23 cellular contexts compared by ENCODE assay signal in genomic region chrX:10444204-10444603, GRCh38.
A peak's percentile ranks its signal among the peaks of the same experiment; 100 is the strongest.
DNase-seq lines count a peak whose midpoint lies in the region; ATAC-seq, FAIRE-seq and TF ChIP-seq lines count a peak whose summit lies in the region.
"Had no signal": no experiment of that assay in that cellular context is flagged by ENCODE, and none has a peak within 500 bp of the region (broad histone marks: within the 10 kb centered on the region; RNA-seq: fewer than 3 reads in every experiment).

No MANE protein-coding gene starts in this region.

- TF ChIP-seq EP300 in H1 (IDR thresholded peaks at IDR 0.05; ENCODE audit: borderline replicate concordance in 1 of 2, low read depth in 2 of 2, low read length in 2 of 2): no peak

- no peak overlapping the region for H4K8ac ChIP-seq in H1 (ENCODE audit: extremely low read depth, insufficient read depth, low read length)
- H4K8ac ChIP-seq in mesendoderm (ENCODE audit: low read depth, low read length): no peak overlapping the region

- 77% methylated on average over 2 of the region's 2 CpGs; no CpG with 5 or more reads in 1 of the 2 experiments for WGBS in H1 (ENCODE audit: extremely low coverage in 1 of 2, insufficient coverage in 1 of 2, insufficient read length in 1 of 2, insufficient replicate concordance in 2 of 2, low coverage in 1 of 2, low lambda C conversion rate in 2 of 2, missing lambda C conversion rate in 1 of 2), 2 experiments
- no CpG with 5 or more reads among the region's 2 CpGs for WGBS in mesendoderm (ENCODE audit: extremely low coverage, insufficient coverage, low lambda C conversion rate)

- H4K20me1 ChIP-seq in H1 (replicated peaks in 1 of 2; ENCODE audit: control insufficient read depth in 1 of 2, insufficient read depth in 2 of 2, low read length in 2 of 2): no peaks in the 10 kb centered on the region
- H4K20me1 ChIP-seq: BLaER1 had no signal

- H4K5ac ChIP-seq in H1 (ENCODE audit: insufficient read length, low read depth, low read length) (no peak overlapping the region), mesendoderm (ENCODE audit: low read length) (no peak overlapping the region)

- TF ChIP-seq POLR2A in H1 (IDR thresholded peaks at IDR 0.05; ENCODE audit: control extremely low read depth in 1 of 2, low read depth in 2 of 2, low read length in 2 of 2): no peak

- H3K18ac ChIP-seq in H1 (ENCODE audit: extremely low read depth, low read length): no peak overlapping the region
- no peak overlapping the region for H3K18ac ChIP-seq in mesendoderm (ENCODE audit: low read length)

- H3K4me2 ChIP-seq in H1 (ENCODE audit: insufficient read depth in 1 of 2, low read depth in 2 of 2, low read length in 2 of 2): no peak overlapping the region
- H3K4me2 ChIP-seq in mesendoderm (ENCODE audit: low read length): no peak overlapping the region
- H3K4me2 ChIP-seq: BLaER1 had no signal

- no peak overlapping the region for H3K14ac ChIP-seq in H1 (ENCODE audit: insufficient read length)

- ATAC-seq in HG03342 (IDR thresholded peaks at IDR 0.05; ENCODE audit: unreplicated experiment): no peak
- ATAC-seq: naive thymus-derived CD8-positive, alpha-beta T cell; Panc1 had no signal

- no peak overlapping the region for H3K9ac ChIP-seq in H1 (replicated peaks in 1 of 4; ENCODE audit: extremely low read depth in 1 of 4, low read depth in 3 of 4, low read length in 3 of 4)
- H3K9ac ChIP-seq in mesendoderm (ENCODE audit: low read length): no peak overlapping the region
- H3K9ac ChIP-seq: BLaER1 had no signal

- H2AK5ac ChIP-seq in H1 (ENCODE audit: low read depth, low read length) (no peak overlapping the region), mesendoderm (ENCODE audit: low read length) (no peak overlapping the region)

- H3K23ac ChIP-seq in H1 (ENCODE audit: insufficient read length): no peak overlapping the region
- H3K23ac ChIP-seq in mesendoderm (ENCODE audit: low read length): no peak overlapping the region

- H2BK15ac ChIP-seq in H1 (ENCODE audit: low read length): no peak overlapping the region
- no peak overlapping the region for H2BK15ac ChIP-seq in mesendoderm (replicated peaks; ENCODE audit: low read depth)

- no peaks in the 10 kb centered on the region for H3K23me2 ChIP-seq in H1 (ENCODE audit: low read depth, low read length)

- no peak overlapping the region for H2BK20ac ChIP-seq in H1 (ENCODE audit: low read length)

- no peak overlapping the region for H2AFZ ChIP-seq in H1 (ENCODE audit: low read length)

- H4K91ac ChIP-seq in H1 (replicated peaks; ENCODE audit: insufficient read length, low read length): no peak overlapping the region

- H2BK120ac ChIP-seq in H1 (replicated peaks; ENCODE audit: low read depth, low read length): no peak overlapping the region
- H2BK120ac ChIP-seq in mesendoderm (ENCODE audit: low read depth, low read length): no peak overlapping the region

- H2BK12ac ChIP-seq in H1 (ENCODE audit: low read depth, low read length): no peak overlapping the region

- H3K36me3 ChIP-seq in H1 (ENCODE audit: control insufficient read depth in 2 of 4, insufficient read depth in 4 of 4, low read length in 3 of 4) (no peaks in the 10 kb centered on the region; a peak in 1 of 8 replicates), mesendoderm (ENCODE audit: control insufficient read depth, insufficient read depth, low read length) (no peaks in the 10 kb centered on the region)
- H3K36me3 ChIP-seq: ascending aorta, BLaER1, colonic mucosa, spleen had no signal

- CTCF ChIA-PET in H1 (lab: Charles Lee; ENCODE audit: partially characterized antibody): interaction anchor here (0.8 to 1.8 kb wide), 5 partner anchors 23 to 254 kb away, joined by 3 to 5 read pairs (median 3); no protein-coding TSS in a partner anchor

- H3K4ac ChIP-seq in H1 (replicated peaks; ENCODE audit: insufficient read length, low read depth, low read length): no peak overlapping the region
- H3K4ac ChIP-seq in mesendoderm (ENCODE audit: low read depth, low read length): no peak overlapping the region

- H3K56ac ChIP-seq in H1 (replicated peaks; ENCODE audit: insufficient read length, low read depth, low read length) (no peak overlapping the region), mesendoderm (ENCODE audit: low read length) (no peak overlapping the region)

- H3K27ac ChIP-seq in H1 (ENCODE audit: low read depth, low read length): no peak overlapping the region
- H3K27ac ChIP-seq in mesendoderm (ENCODE audit: low read depth, low read length): no peak overlapping the region
- H3K27ac ChIP-seq: ascending aorta, BLaER1, colonic mucosa, epithelial cell of prostate, spleen had no signal

- no peak overlapping the region for H2BK5ac ChIP-seq in H1 (ENCODE audit: low read depth, low read length)
- H2BK5ac ChIP-seq in mesendoderm (ENCODE audit: low read length): no peak overlapping the region

- TF ChIP-seq RAD21 in H1 (IDR thresholded peaks at IDR 0.05 in 1 of 2, conservative IDR thresholded peaks at IDR 0.05 in 1 of 2; ENCODE audit: low read depth in 2 of 2, low read length in 2 of 2): peak; percentile 52 to 68

- DNase-seq in ELF-1 (ENCODE audit: low read depth, low spot score) (peak; percentile 51), LHCN-M2 (ENCODE audit: low read depth) (peak; percentile 6), H1 (ENCODE audit: low read depth in 1 of 2, low spot score in 2 of 2) (no peak), mesendoderm (peak; percentile 29), NCI-H1105 treated with DMSO at 0.1 percent for 48 hours (lab: John Stamatoyannopoulos, UW) (no peak), HuH-7 (ENCODE audit: low spot score) (no peak)
- DNase-seq: activated CD4-positive, alpha-beta T cell treated with anti-CD3 and anti-CD28 coated beads, Interleukin-2, amount 50 U/mL, for 1 hour; activated naive CD4-positive, alpha-beta T cell treated with anti-CD3 and anti-CD28 coated beads, Interleukin-2, amount 10 ng/mL, durations not matched to agents 7 days and 5 days; colonic mucosa; DMS 273 treated with DMSO at 0.1 percent for 48 hours; mammary epithelial cell; MV-4-11; naive thymus-derived CD8-positive, alpha-beta T cell; NCI-H2081 treated with DMSO at 0.1 percent for 48 hours; NCI-H526 treated with DMSO at 0.1 percent for 48 hours; spleen had no signal

- FAIRE-seq in H1 (lab: Jason Lieb, UNC): peak; percentile 71
- FAIRE-seq: GM18507, H54 had no signal

- H3K79me1 ChIP-seq in H1 (ENCODE audit: low read depth, low read length) (no peaks in the 10 kb centered on the region), mesendoderm (ENCODE audit: low read length) (no peaks in the 10 kb centered on the region)

- POLR2A ChIA-PET in H1 (lab: Charles Lee; ENCODE audit: partially characterized antibody): interaction anchor here (1.0 kb wide), 1 partner anchor 143 kb away, joined by 3 read pairs; no protein-coding TSS in a partner anchor

- no peak overlapping the region for H3K4me3 ChIP-seq in H1 (ENCODE audit: extremely low read depth in 1 of 4, insufficient read depth in 2 of 4, low read depth in 3 of 4, low read length in 4 of 4)
- H3K4me3 ChIP-seq in mesendoderm (ENCODE audit: low read length): no peak overlapping the region
- H3K4me3 ChIP-seq: ascending aorta, BLaER1, colonic mucosa, spleen had no signal

- peak in 2 of 3 experiments; percentile 29 to 41; a peak in 1 of 4 replicates for TF ChIP-seq CTCF in H1 (IDR thresholded peaks at IDR 0.05; ENCODE audit: control extremely low read depth in 1 of 3, insufficient read depth in 1 of 3, low read depth in 1 of 3, low read length in 3 of 3)

- H3K27me3 ChIP-seq in H1 (replicated peaks in 1 of 4; ENCODE audit: control insufficient read depth in 3 of 4, extremely low read depth in 1 of 4, insufficient read depth in 3 of 4, low read length in 3 of 4): no peaks in the 10 kb centered on the region; a peak in 1 of 7 replicates
- no peaks in the 10 kb centered on the region for H3K27me3 ChIP-seq in mesendoderm (ENCODE audit: insufficient read depth, low read length, poor library complexity)
- H3K27me3 ChIP-seq: ascending aorta, colonic mucosa had no signal

- H3K9me3 ChIP-seq in H1 (ENCODE audit: insufficient read depth in 2 of 2, low read depth in 1 of 2, low read length in 1 of 2): no peaks in the 10 kb centered on the region
- H3K9me3 ChIP-seq: ascending aorta, BLaER1, colonic mucosa, spleen had no signal

- H3K79me2 ChIP-seq in H1 (ENCODE audit: control insufficient read depth in 1 of 2, insufficient read depth in 2 of 2, low read length in 2 of 2) (no peaks in the 10 kb centered on the region), mesendoderm (ENCODE audit: control insufficient read depth, insufficient read depth, low read length) (no peaks in the 10 kb centered on the region)

- H3K4me1 ChIP-seq in H1 (replicated peaks in 1 of 4; ENCODE audit: control insufficient read depth in 3 of 4, insufficient read depth in 4 of 4, low read length in 3 of 4) (no peaks in the 10 kb centered on the region; a peak in 1 of 7 replicates), mesendoderm (ENCODE audit: control insufficient read depth, low read depth, low read length) (no peaks in the 10 kb centered on the region)
- H3K4me1 ChIP-seq: ascending aorta, BLaER1, colonic mucosa, spleen had no signal

TF ChIP-seq in H1, 55 proteins besides CTCF, POLR2A, EP300 and RAD21:
- TF ChIP-seq KDM4A (IDR thresholded peaks at IDR 0.05; ENCODE audit: low read depth, low read length, severe bottlenecking) (no peak), EZH2 (IDR thresholded peaks at IDR 0.05; ENCODE audit: low read depth, low read length, severe bottlenecking) (no peak), HDAC6 (IDR thresholded peaks at IDR 0.05; ENCODE audit: low read depth, low read length) (no peak)

Comparison
In these comparisons a context has a peak if more than half of its experiments do, and no peak if none do; other contexts are left out.
1. DNase-seq: peak in ELF-1 (single experiment), LHCN-M2 (single experiment) and mesendoderm (single experiment); none in H1 (0 of 2), NCI-H1105 treated with DMSO at 0.1 percent for 48 hours (single experiment) and HuH-7 (single experiment).